11 cellular contexts compared by ENCODE assay signal in the genomic region with DNA sequence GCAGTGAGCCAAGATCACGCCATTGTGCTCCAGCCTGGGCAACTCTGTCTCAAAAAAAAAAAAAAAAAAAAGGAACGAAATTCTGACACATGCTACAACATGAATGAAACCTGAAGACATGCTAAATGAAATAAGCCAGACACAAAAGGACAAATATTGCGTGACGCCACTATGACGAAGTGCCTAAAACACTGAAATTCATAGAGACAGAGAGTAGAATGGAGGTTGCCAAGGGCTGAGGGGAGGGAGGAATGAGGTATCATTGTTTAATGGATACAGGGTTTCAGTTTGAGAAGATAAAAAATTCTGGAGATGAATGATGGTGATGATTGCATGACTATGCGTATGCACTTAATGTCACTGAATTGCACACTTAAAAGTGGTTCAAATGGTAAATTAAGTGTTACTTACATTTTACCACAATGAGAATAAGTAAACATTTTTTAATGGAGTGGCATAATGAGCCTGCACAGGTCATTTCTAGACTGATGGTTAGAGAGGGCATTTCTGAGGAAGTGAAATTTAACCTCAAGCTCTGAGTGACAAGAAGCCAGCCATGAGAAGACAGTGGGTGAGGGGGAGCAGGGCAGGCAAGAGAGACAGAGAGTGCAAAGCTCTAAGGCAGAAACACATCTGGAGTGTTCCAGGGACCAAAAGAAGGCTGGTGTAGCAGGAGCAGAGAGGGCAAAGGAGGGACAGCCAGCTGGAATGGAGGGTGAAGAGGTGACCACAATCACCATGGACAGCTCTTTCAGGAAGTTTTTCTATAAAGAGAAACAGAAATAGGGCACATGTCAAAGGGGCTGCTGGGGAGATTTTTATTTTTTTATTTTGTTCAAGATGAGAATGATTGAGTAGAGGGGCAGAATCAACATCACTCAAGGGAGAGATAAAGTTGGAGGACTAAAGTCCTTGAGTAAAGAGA. TPM values are rescaled to one million over a fixed set of nuclear protein-coding genes. Genes with fewer than 3 reads are reported as not detected.
DNase-seq lines count a peak whose midpoint lies in the region; ATAC-seq and TF ChIP-seq lines count a peak whose summit lies in the region.
"Had no signal": no experiment of that assay in that cellular context is flagged by ENCODE, and none has a peak within 500 bp of the region (broad histone marks: within the 10 kb centered on the region; RNA-seq: fewer than 3 reads in every experiment).

No MANE protein-coding gene starts in this region.

- TF ChIP-seq CTCF in testis (IDR thresholded peaks at IDR 0.05) = no peak
- TF ChIP-seq CTCF in suprapubic skin (IDR thresholded peaks at IDR 0.05) = no peak

- TF ChIP-seq EP300 in suprapubic skin (IDR thresholded peaks at IDR 0.05) = no peak

- 86 to 88% methylated on average over 6 of the region's 6 CpGs for WGBS in testis, 2 donors
- 66% methylated on average over 6 of the region's 6 CpGs for WGBS in suprapubic skin

- peaks cover 13% of the 10 kb centered on the region for H3K27me3 Mint-ChIP-seq in activated CD8-positive, alpha-beta memory T cell treated with anti-CD3 and anti-CD28 coated beads, Interleukin-2, amount 10 ng/mL, durations not matched to agents 7 days and 5 days
- peaks cover 20% of the 10 kb centered on the region for H3K27me3 Mint-ChIP-seq in stimulated activated memory B cell treated with anti-CD40 and anti-IgM and Interleukin-4, amounts not matched to agents 10 μg/mL and 1 μg/mL and 100 μg/mL, for 72 hours

- H3K27me3 ChIP-seq in testis = no peaks in the 10 kb centered on the region
- peaks cover 6% of the 10 kb centered on the region for H3K27me3 ChIP-seq in suprapubic skin

- no peak overlapping the region for H3K27ac ChIP-seq in testis
- H3K27ac ChIP-seq in suprapubic skin = no peak overlapping the region

- intact Hi-C loops in testis (cut with DNase I; ENCODE audit: low total_unique reads) = no loop called here

- no peak for DNase-seq in activated CD8-positive, alpha-beta memory T cell treated with anti-CD3 and anti-CD28 coated beads, Interleukin-2, amount 10 ng/mL, durations not matched to agents 7 days and 5 days
- DNase-seq in activated CD8-positive, alpha-beta memory T cell treated with anti-CD3 and anti-CD28 coated beads, Interleukin-2, amount 50 U/mL, for 4 hours = no peak
- DNase-seq in H4 (ENCODE audit: low spot score) (no peak), testis (no peak), suprapubic skin (ENCODE audit: low spot score in 2 of 2) (no peak)
- DNase-seq: aorta, Kasumi-1, NCI-H748 treated with DMSO at 0.1 percent for 48 hours had no signal

- H3K4me1 Mint-ChIP-seq in activated CD8-positive, alpha-beta memory T cell treated with anti-CD3 and anti-CD28 coated beads, Interleukin-2, amount 10 ng/mL, durations not matched to agents 7 days and 5 days = peaks cover 2% of the 10 kb centered on the region
- H3K4me1 Mint-ChIP-seq in stimulated activated memory B cell treated with anti-CD40 and anti-IgM and Interleukin-4, amounts not matched to agents 10 μg/mL and 1 μg/mL and 100 μg/mL, for 72 hours = no peaks in the 10 kb centered on the region

- no peaks in the 10 kb centered on the region for H3K9me3 Mint-ChIP-seq in activated CD8-positive, alpha-beta memory T cell treated with anti-CD3 and anti-CD28 coated beads, Interleukin-2, amount 10 ng/mL, durations not matched to agents 7 days and 5 days (ENCODE audit: low read depth)
- H3K9me3 Mint-ChIP-seq in stimulated activated memory B cell treated with anti-CD40 and anti-IgM and Interleukin-4, amounts not matched to agents 10 μg/mL and 1 μg/mL and 100 μg/mL, for 72 hours = no peaks in the 10 kb centered on the region

- no peaks in the 10 kb centered on the region for H3K4me1 ChIP-seq in testis
- no peaks in the 10 kb centered on the region for H3K4me1 ChIP-seq in suprapubic skin

- no peaks in the 10 kb centered on the region for H3K36me3 Mint-ChIP-seq in activated CD8-positive, alpha-beta memory T cell treated with anti-CD3 and anti-CD28 coated beads, Interleukin-2, amount 10 ng/mL, durations not matched to agents 7 days and 5 days
- no peaks in the 10 kb centered on the region for H3K36me3 Mint-ChIP-seq in stimulated activated memory B cell treated with anti-CD40 and anti-IgM and Interleukin-4, amounts not matched to agents 10 μg/mL and 1 μg/mL and 100 μg/mL, for 72 hours

- CTCF ChIA-PET in activated CD8-positive, alpha-beta memory T cell treated with anti-CD3 and anti-CD28 coated beads, Interleukin-2, amount 10 ng/mL, durations not matched to agents 7 days and 5 days (lab: Charles Lee) = interaction anchor here (0.9 to 1.4 kb wide), 3 partner anchors 16 to 146 kb away, joined by 3 to 4 read pairs (median 4); no protein-coding TSS in a partner anchor

- no peak overlapping the region for H3K27ac Mint-ChIP-seq in activated CD8-positive, alpha-beta memory T cell treated with anti-CD3 and anti-CD28 coated beads, Interleukin-2, amount 10 ng/mL, durations not matched to agents 7 days and 5 days
- no peak overlapping the region for H3K27ac Mint-ChIP-seq in stimulated activated memory B cell treated with anti-CD40 and anti-IgM and Interleukin-4, amounts not matched to agents 10 μg/mL and 1 μg/mL and 100 μg/mL, for 72 hours

- no peak for TF ChIP-seq POLR2A in testis (IDR thresholded peaks at IDR 0.05)
- TF ChIP-seq POLR2A in suprapubic skin (IDR thresholded peaks at IDR 0.05) = no peak

- ATAC-seq in activated CD8-positive, alpha-beta memory T cell treated with anti-CD3 and anti-CD28 coated beads, Interleukin-2, amount 10 ng/mL, durations not matched to agents 7 days and 5 days = peak; percentile 49
- ATAC-seq in HG02571 (IDR thresholded peaks at IDR 0.05; ENCODE audit: unreplicated experiment) (peak; percentile 89), HG03432 (IDR thresholded peaks at IDR 0.05; ENCODE audit: unreplicated experiment) (peak; percentile 99)
- peak; percentile 95 for ATAC-seq in stimulated activated memory B cell treated with anti-CD40 and anti-IgM and Interleukin-4, amounts not matched to agents 10 μg/mL and 1 μg/mL and 100 μg/mL, for 72 hours

- H3K36me3 ChIP-seq in testis (ENCODE audit: low read depth, missing control alignments) (no peaks in the 10 kb centered on the region), suprapubic skin (no peaks in the 10 kb centered on the region)

- H3K4me3 Mint-ChIP-seq in activated CD8-positive, alpha-beta memory T cell treated with anti-CD3 and anti-CD28 coated beads, Interleukin-2, amount 10 ng/mL, durations not matched to agents 7 days and 5 days = no peak overlapping the region
- H3K4me3 Mint-ChIP-seq in stimulated activated memory B cell treated with anti-CD40 and anti-IgM and Interleukin-4, amounts not matched to agents 10 μg/mL and 1 μg/mL and 100 μg/mL, for 72 hours = no peak overlapping the region

- H3K4me3 ChIP-seq in testis (no peak overlapping the region), suprapubic skin (no peak overlapping the region)

- H3K9me3 ChIP-seq in testis (no peaks in the 10 kb centered on the region), suprapubic skin (no peaks in the 10 kb centered on the region)

RNA-seq across cellular contexts. Expression of gene EXOC6B, which starts 20.6 kb away (rescaled TPM):
- 10 to 100 TPM; 14.1 to 22.8 TPM for total RNA-seq in activated CD8-positive, alpha-beta memory T cell treated with anti-CD3 and anti-CD28 coated beads, Interleukin-2, amount 10 ng/mL, durations not matched to agents 7 days and 5 days
- 9.0 and 10.9 TPM in 2 replicates for total RNA-seq in H4 (2014; rRNA removed; shearing (Covaris generic))
- 10 to 100 TPM; 27.7 to 45.2 TPM for total RNA-seq in testis
- 31.7 TPM for polyA plus RNA-seq in testis (ENCODE audit: insufficient read depth, low read depth, low replicate concordance)
- total RNA-seq in suprapubic skin = 100 to 1,000 TPM in 1 of 4 donors, 10 to 100 TPM in 3; 54.0 to 121 (median 78.7) TPM

RNA-seq across cellular contexts. Expression of gene SPR, which starts 40.8 kb away (rescaled TPM):
- total RNA-seq in activated CD8-positive, alpha-beta memory T cell treated with anti-CD3 and anti-CD28 coated beads, Interleukin-2, amount 10 ng/mL, durations not matched to agents 7 days and 5 days = 1 to 10 TPM; 1.3 to 3.1 TPM
- total RNA-seq in H4 (2014; rRNA removed; shearing (Covaris generic)) = 47.6 and 52.5 TPM in 2 replicates
- total RNA-seq in testis = 10 to 100 TPM; 21.7 to 27.6 TPM
- 15.7 TPM for polyA plus RNA-seq in testis (ENCODE audit: insufficient read depth, low read depth, low replicate concordance)
- total RNA-seq in suprapubic skin = 10 to 100 TPM; 11.9 to 14.2 (median 14.1) TPM

Comparison
In these comparisons a context has a peak if more than half of its experiments do, and no peak if none do; other contexts are left out.
1. ATAC-seq: peak in every context shown above with its lines; median percentile 99 in HG03432; 95 in stimulated activated memory B cell treated with anti-CD40 and anti-IgM and Interleukin-4, amounts not matched to agents 10 μg/mL and 1 μg/mL and 100 μg/mL, for 72 hours; 89 in HG02571; 49 in activated CD8-positive, alpha-beta memory T cell treated with anti-CD3 and anti-CD28 coated beads, Interleukin-2, amount 10 ng/mL, durations not matched to agents 7 days and 5 days.